ENCODE assay signal across 9 cellular contexts in genomic region chr3:141050576-141050912, GRCh38. TPM values are rescaled to one million over a fixed set of nuclear protein-coding genes. Genes with fewer than 3 reads are reported as not detected.
A peak's percentile ranks its signal among the peaks of the same experiment; 100 is the strongest.
DNase-seq lines count a peak whose midpoint lies in the region; ATAC-seq, FAIRE-seq and TF ChIP-seq lines count a peak whose summit lies in the region.
"Had no signal": no experiment of that assay in that cellular context is flagged by ENCODE, and none has a peak within 500 bp of the region (broad histone marks: within the 10 kb centered on the region; RNA-seq: fewer than 3 reads in every experiment).

No MANE protein-coding gene starts in this region.

- H3K9ac ChIP-seq in NT2/D1 (ENCODE audit: insufficient read length, low read depth) (peak overlapping the region; percentile 57), endothelial cell of umbilical vein (replicated peaks; ENCODE audit: extremely low read depth, insufficient read depth, low read length) (no peak overlapping the region), parathyroid adenoma (no peak overlapping the region)

- H3K4me1 ChIP-seq in NT2/D1 (ENCODE audit: insufficient read depth, insufficient read length), result peaks cover 2% of the 10 kb centered on the region
- no peaks in the 10 kb centered on the region for H3K4me1 ChIP-seq in endothelial cell of umbilical vein (ENCODE audit: control insufficient read depth, extremely low read depth, insufficient read depth, low read length)
- H3K4me1 ChIP-seq in parathyroid adenoma, result peaks cover 6% of the 10 kb centered on the region
- no peaks in the 10 kb centered on the region for H3K4me1 ChIP-seq in OCI-LY7 (ENCODE audit: insufficient read depth, low read length, poor library complexity, severe bottlenecking)

- no peaks in the 10 kb centered on the region for H3K9me1 ChIP-seq in endothelial cell of umbilical vein (replicated peaks; ENCODE audit: control insufficient read depth, extremely low read depth, insufficient read depth, low read length)

- no peak overlapping the region for H3K27ac ChIP-seq in endothelial cell of umbilical vein (ENCODE audit: insufficient read depth, low read depth, low read length)
- peak overlapping the region; percentile 25 for H3K27ac ChIP-seq in parathyroid adenoma
- H3K27ac ChIP-seq in OCI-LY7 (ENCODE audit: low read depth, low read length, poor library complexity, severe bottlenecking), result no peak overlapping the region

- H4K20me1 ChIP-seq in endothelial cell of umbilical vein (replicated peaks; ENCODE audit: control insufficient read depth, extremely low read depth, insufficient read depth, low read length) (no peaks in the 10 kb centered on the region), OCI-LY7 (ENCODE audit: insufficient read depth, low read length) (no peaks in the 10 kb centered on the region)

- TF ChIP-seq CTCF in endothelial cell of umbilical vein (IDR thresholded peaks at IDR 0.05; ENCODE audit: extremely low read depth in 1 of 2, insufficient read depth in 1 of 2, low read depth in 1 of 2, low read length in 2 of 2), result no peak
- TF ChIP-seq CTCF in parathyroid adenoma (IDR thresholded peaks at IDR 0.05), result no peak
- TF ChIP-seq CTCF in OCI-LY7 (conservative IDR thresholded peaks at IDR 0.05; ENCODE audit: low read length), result no peak

- BruUV-seq in endothelial cell of umbilical vein (replicated peaks; lab: Mats Ljungman, UMichigan) (no TSS peak), OCI-LY7 (replicated peaks; lab: Mats Ljungman, UMichigan) (no TSS peak)

- POLR2A ChIA-PET in endothelial cell of umbilical vein (lab: Charles Lee) (no interaction called here), OCI-LY7 (lab: Charles Lee) (interaction anchor here (0.6 kb wide), 1 partner anchor 44 kb away, joined by 3 read pairs; no protein-coding TSS in a partner anchor)

- H3K36me3 ChIP-seq in NT2/D1 (ENCODE audit: insufficient read depth, insufficient read length, low read length) (peaks cover 5% of the 10 kb centered on the region), endothelial cell of umbilical vein (ENCODE audit: control insufficient read depth in 2 of 2, extremely low read depth in 1 of 2, insufficient read depth in 2 of 2, low read length in 2 of 2) (no peaks in the 10 kb centered on the region), parathyroid adenoma (ENCODE audit: control insufficient read depth, insufficient read depth, low read length) (no peaks in the 10 kb centered on the region), OCI-LY7 (ENCODE audit: insufficient read depth, low read length) (no peaks in the 10 kb centered on the region)

- H3K9me3 ChIP-seq in NT2/D1 (ENCODE audit: insufficient read depth, low read length) (peaks cover 5% of the 10 kb centered on the region; the same call in 1 of the 2 replicates), endothelial cell of umbilical vein (replicated peaks; ENCODE audit: control insufficient read depth, insufficient read depth, low read length) (no peaks in the 10 kb centered on the region), parathyroid adenoma (ENCODE audit: control insufficient read depth, low read length) (no peaks in the 10 kb centered on the region), OCI-LY7 (ENCODE audit: low read length) (no peaks in the 10 kb centered on the region)

- H3K4me3 ChIP-seq in NT2/D1 (ENCODE audit: insufficient read length, low read depth), result peak overlapping the region; percentile 64
- H3K4me3 ChIP-seq in endothelial cell of umbilical vein (replicated peaks in 1 of 3; ENCODE audit: insufficient read depth in 1 of 3, low read depth in 1 of 3, low read length in 3 of 3), result no peak overlapping the region
- peak overlapping the region; percentile 61 for H3K4me3 ChIP-seq in parathyroid adenoma (ENCODE audit: low read depth, low read length)
- H3K4me3 ChIP-seq in OCI-LY7 (ENCODE audit: low read depth, low read length, poor library complexity, severe bottlenecking), result no peak overlapping the region

- DNase-seq in EH (ENCODE audit: low read depth), result peak; percentile 2
- no peak for DNase-seq in NT2/D1 (ENCODE audit: low read depth, low spot score)
- DNase-seq in endothelial cell of umbilical vein (ENCODE audit: low read depth, low spot score), result no peak
- no peak for DNase-seq in superior temporal gyrus (ENCODE audit: extremely low spot score)
- no peak for DNase-seq in OCI-LY7 (ENCODE audit: low spot score)
- DNase-seq: foreskin melanocyte had no signal

- no peaks in the 10 kb centered on the region for H3K79me2 ChIP-seq in endothelial cell of umbilical vein (ENCODE audit: control insufficient read depth, insufficient read depth, low read length)
- H3K79me2 ChIP-seq in parathyroid adenoma, result peaks cover 6% of the 10 kb centered on the region
- H3K79me2 ChIP-seq in OCI-LY7 (ENCODE audit: insufficient read depth, low read depth, low read length), result no peaks in the 10 kb centered on the region

- H3K27me3 ChIP-seq in NT2/D1 (ENCODE audit: insufficient read depth, insufficient read length) (peaks cover 21% of the 10 kb centered on the region), endothelial cell of umbilical vein (ENCODE audit: control insufficient read depth in 2 of 2, insufficient read depth in 2 of 2, low read length in 2 of 2) (peaks cover 26 to 35% of the 10 kb centered on the region in 2 experiments), parathyroid adenoma (ENCODE audit: control insufficient read depth, insufficient read depth, low read length) (no peaks in the 10 kb centered on the region)

- CTCF ChIA-PET in endothelial cell of umbilical vein (lab: Charles Lee) (interaction anchor here (0.8 to 1.3 kb wide), 3 partner anchors 8 to 55 kb away, joined by 3 read pairs; no protein-coding TSS in a partner anchor), OCI-LY7 (lab: Charles Lee; ENCODE audit: unreplicated experiment) (no interaction called here)

- TF ChIP-seq POLR2A in endothelial cell of umbilical vein (IDR thresholded peaks at IDR 0.05; ENCODE audit: low read depth, low read length), result no peak

- H3K4me2 ChIP-seq in endothelial cell of umbilical vein (ENCODE audit: insufficient read depth, low read length), result peak overlapping the region; percentile 36
- peak overlapping the region; percentile 79 for H3K4me2 ChIP-seq in parathyroid adenoma (ENCODE audit: low read length)
- H3K4me2 ChIP-seq in OCI-LY7 (ENCODE audit: low read length), result no peak overlapping the region

- peak overlapping the region; percentile 47 for H2AFZ ChIP-seq in endothelial cell of umbilical vein (ENCODE audit: low read depth, low read length)
- H2AFZ ChIP-seq in parathyroid adenoma, result peak overlapping the region; percentile 83
- no peak overlapping the region for H2AFZ ChIP-seq in OCI-LY7 (ENCODE audit: low read length)

- dilution Hi-C loops in endothelial cell of umbilical vein (cut with MboI; ENCODE audit: extremely low pct_ligation_motif_present, low sequenced_read_pairs), result no loop called here

- FAIRE-seq in endothelial cell of umbilical vein (lab: Jason Lieb, UNC), result no peak

- ATAC-seq in GM21526 (IDR thresholded peaks at IDR 0.05; ENCODE audit: low FRiP score, unreplicated experiment) (no peak), HG02571 (IDR thresholded peaks at IDR 0.05; ENCODE audit: unreplicated experiment) (no peak)

- intact Hi-C loops in endothelial cell of umbilical vein (cut with micrococcal nuclease), result loop anchor here (2.0 kb wide), 1 partner anchor 54 kb away; no protein-coding TSS in a partner anchor
- intact Hi-C loops in OCI-LY7 (cut with micrococcal nuclease; ENCODE audit: unreplicated experiment), result no loop called here

- no peaks in the 10 kb centered on the region for H3K9me2 ChIP-seq in OCI-LY7 (ENCODE audit: insufficient read depth, low read length)

TF ChIP-seq in endothelial cell of umbilical vein, 7 proteins besides CTCF, POLR2A, EP300 and RAD21:
- TF ChIP-seq POLR2AphosphoS5 (IDR thresholded peaks at IDR 0.05; ENCODE audit: insufficient read depth, low read depth, low read length) (no peak), MAX (IDR thresholded peaks at IDR 0.05; ENCODE audit: insufficient read depth, insufficient read length) (no peak), FOS (IDR thresholded peaks at IDR 0.05; ENCODE audit: borderline replicate concordance, insufficient read depth, low read length) (no peak), GATA2 (IDR thresholded peaks at IDR 0.05; ENCODE audit: insufficient read depth, insufficient read length, low read depth, low read length) (no peak), MYC (IDR thresholded peaks at IDR 0.05; ENCODE audit: low read depth, low read length) (no peak), JUN (IDR thresholded peaks at IDR 0.05; ENCODE audit: borderline replicate concordance, insufficient read depth, insufficient read length, low read depth) (no peak), EZH2 (IDR thresholded peaks at IDR 0.05; ENCODE audit: borderline replicate concordance, low read depth, low read length, severe bottlenecking) (no peak)
TF ChIP-seq in endothelial cell of umbilical vein: peak in this region for 0.

RNA-seq across cellular contexts. Expression of gene SPSB4, which starts 0.6 kb away (rescaled TPM):
- 0.14 and 0.22 TPM in 2 replicates for total RNA-seq in endothelial cell of umbilical vein
- polyA plus RNA-seq in endothelial cell of umbilical vein, result 0.06 TPM in 1 of 2 replicates, not detected in the other
- polyA plus RNA-seq in endothelial cell of umbilical vein (2011; cell fraction: cytosol; rRNA removed), result 0.06 TPM in 1 of 2 replicates, not detected in the other
- polyA plus RNA-seq in endothelial cell of umbilical vein (2011; cell fraction: nucleus; rRNA removed), result 0.16 TPM in 1 of 2 replicates, not detected in the other
- polyA plus RNA-seq in endothelial cell of umbilical vein (2012), result not detected in 2 replicates
- polyA minus RNA-seq in endothelial cell of umbilical vein, result not detected in 2 replicates
- polyA minus RNA-seq in endothelial cell of umbilical vein (2011; cell fraction: cytosol; rRNA and poly(A)+ RNA removed), result not detected
- polyA minus RNA-seq in endothelial cell of umbilical vein (2011; cell fraction: nucleus; rRNA and poly(A)+ RNA removed), result not detected in 2 replicates
- total RNA-seq in OCI-LY7 (2014; rRNA removed; shearing (Covaris generic)), result not detected in 2 replicates
- total RNA-seq in OCI-LY7 (2022), result not detected in 2 replicates

Comparison
In these comparisons a context has a peak if more than half of its experiments do, and no peak if none do; other contexts are left out.
1. H3K4me3 ChIP-seq: peak in NT2/D1 (single experiment) and parathyroid adenoma (single experiment); none in endothelial cell of umbilical vein (0 of 3) and OCI-LY7 (single experiment).